Comparison of ENCODE assay signal across 1 cellular context in the genomic region with DNA sequence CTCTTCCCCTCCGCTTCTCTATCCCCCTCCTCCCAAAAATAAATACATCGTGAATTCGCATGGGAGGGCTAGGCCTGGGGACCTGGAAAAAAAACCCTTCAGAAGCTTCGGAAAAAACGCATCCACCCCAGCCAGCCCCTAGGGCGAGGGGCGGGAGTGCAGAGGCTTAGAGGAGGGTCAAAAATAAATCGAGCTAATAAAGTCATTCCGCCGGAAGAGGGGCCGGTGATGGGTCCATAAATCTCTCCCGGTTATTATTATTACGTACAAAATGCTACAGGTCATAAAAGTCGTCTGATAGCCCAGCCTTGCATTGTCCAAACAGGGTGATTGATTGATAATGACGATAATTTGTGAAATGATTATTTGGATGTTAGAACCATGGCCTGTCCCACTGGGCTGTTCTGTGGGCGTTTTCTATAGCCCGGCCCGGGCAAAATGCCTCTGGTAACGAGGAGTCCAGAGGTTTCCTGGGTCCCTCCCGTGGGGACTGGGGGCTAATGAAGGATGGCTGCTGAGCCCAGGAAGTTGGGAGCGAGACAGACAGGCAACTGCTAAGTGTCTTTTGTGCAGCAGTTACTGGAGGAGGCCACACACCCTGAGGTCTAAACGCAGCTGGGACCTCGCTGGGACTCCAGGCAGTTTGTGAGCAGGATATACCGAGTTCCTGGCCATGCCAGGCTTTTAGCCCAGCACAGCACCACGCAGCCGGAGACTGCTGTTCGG.
TF ChIP-seq lines count a peak whose summit lies in the region.

No MANE protein-coding gene starts in this region.

TF ChIP-seq in HepG2, 621 proteins besides CTCF, POLR2A, EP300 and RAD21 (continued from another document):
- TF ChIP-seq, protein P1, sequence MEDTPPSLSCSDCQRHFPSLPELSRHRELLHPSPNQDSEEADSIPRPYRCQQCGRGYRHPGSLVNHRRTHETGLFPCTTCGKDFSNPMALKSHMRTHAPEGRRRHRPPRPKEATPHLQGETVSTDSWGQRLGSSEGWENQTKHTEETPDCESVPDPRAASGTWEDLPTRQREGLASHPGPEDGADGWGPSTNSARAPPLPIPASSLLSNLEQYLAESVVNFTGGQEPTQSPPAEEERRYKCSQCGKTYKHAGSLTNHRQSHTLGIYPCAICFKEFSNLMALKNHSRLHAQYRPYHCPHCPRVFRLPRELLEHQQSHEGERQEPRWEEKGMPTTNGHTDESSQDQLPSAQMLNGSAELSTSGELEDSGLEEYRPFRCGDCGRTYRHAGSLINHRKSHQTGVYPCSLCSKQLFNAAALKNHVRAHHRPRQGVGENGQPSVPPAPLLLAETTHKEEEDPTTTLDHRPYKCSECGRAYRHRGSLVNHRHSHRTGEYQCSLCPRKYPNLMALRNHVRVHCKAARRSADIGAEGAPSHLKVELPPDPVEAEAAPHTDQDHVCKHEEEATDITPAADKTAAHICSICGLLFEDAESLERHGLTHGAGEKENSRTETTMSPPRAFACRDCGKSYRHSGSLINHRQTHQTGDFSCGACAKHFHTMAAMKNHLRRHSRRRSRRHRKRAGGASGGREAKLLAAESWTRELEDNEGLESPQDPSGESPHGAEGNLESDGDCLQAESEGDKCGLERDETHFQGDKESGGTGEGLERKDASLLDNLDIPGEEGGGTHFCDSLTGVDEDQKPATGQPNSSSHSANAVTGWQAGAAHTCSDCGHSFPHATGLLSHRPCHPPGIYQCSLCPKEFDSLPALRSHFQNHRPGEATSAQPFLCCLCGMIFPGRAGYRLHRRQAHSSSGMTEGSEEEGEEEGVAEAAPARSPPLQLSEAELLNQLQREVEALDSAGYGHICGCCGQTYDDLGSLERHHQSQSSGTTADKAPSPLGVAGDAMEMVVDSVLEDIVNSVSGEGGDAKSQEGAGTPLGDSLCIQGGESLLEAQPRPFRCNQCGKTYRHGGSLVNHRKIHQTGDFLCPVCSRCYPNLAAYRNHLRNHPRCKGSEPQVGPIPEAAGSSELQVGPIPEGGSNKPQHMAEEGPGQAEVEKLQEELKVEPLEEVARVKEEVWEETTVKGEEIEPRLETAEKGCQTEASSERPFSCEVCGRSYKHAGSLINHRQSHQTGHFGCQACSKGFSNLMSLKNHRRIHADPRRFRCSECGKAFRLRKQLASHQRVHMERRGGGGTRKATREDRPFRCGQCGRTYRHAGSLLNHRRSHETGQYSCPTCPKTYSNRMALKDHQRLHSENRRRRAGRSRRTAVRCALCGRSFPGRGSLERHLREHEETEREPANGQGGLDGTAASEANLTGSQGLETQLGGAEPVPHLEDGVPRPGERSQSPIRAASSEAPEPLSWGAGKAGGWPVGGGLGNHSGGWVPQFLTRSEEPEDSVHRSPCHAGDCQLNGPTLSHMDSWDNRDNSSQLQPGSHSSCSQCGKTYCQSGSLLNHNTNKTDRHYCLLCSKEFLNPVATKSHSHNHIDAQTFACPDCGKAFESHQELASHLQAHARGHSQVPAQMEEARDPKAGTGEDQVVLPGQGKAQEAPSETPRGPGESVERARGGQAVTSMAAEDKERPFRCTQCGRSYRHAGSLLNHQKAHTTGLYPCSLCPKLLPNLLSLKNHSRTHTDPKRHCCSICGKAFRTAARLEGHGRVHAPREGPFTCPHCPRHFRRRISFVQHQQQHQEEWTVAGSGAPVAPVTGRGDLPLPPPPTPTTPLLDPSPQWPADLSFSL (CRISPR knock-in tag; IDR thresholded peaks at IDR 0.05): no peak
